In the genomic region with DNA sequence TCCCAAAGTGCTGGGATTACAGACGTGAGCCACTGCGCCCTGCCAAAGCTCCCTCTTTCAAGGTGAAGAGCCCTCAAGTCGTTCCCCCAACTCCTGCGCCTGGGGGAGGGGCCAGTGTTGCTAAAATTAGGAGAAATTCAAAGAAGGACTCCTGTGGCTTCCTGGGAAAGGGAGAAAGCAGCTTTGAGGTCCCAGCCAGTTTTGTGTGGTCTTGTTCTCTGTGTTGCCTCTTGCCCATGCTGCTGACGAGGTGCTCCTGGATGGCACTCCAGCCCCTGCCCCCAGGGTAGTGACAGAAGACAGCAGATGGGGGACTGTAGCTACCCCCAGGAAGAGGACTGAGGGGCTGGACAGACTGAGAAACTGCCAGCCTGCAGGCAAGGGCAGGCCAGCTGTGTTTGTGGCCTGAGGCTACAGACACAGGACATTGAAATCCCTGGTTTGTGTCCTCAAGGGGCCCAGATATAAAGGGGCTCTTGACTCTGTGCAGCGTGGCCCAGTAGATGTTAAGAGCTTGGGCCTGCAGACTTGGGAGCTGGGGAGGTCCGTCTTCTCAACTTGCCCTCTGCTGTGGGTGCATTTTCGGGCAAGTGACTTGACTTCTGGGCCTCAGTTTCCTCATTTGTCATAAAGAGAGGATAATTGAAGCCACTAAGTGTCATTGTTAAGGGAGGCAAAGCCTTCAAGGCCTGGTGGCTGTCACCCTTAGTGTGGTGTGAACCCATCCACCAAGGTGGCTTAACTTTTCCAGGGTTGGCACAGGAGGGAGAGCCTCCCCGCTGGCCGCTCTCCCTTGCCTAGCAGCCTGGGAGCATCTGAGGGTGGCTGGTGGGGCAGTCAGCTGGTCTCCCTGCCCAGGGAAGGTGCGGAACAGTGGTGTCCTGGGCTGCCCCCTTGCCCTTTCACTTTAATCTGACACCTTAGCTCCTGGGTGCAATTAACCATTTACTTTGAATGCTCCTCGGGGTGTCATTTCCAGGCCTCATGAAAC, we compare ENCODE assay signal across 8 cellular contexts. TPM values are rescaled to one million over a fixed set of nuclear protein-coding genes. Genes with fewer than 3 reads are reported as not detected.
DNase-seq lines count a peak whose midpoint lies in the region; TF ChIP-seq lines count a peak whose summit lies in the region.

No MANE protein-coding gene starts in this region.

- CTCF ChIA-PET in mammary epithelial cell (lab: Charles Lee; ENCODE audit: low non-redundant PET): no interaction called here

- peaks cover 42% of the 10 kb centered on the region for H3K79me2 ChIP-seq in mammary epithelial cell (ENCODE audit: insufficient read depth, low read length)
- peaks cover 43% of the 10 kb centered on the region for H3K79me2 ChIP-seq in osteoblast (ENCODE audit: insufficient read depth, low read length)

- dilution Hi-C loops in mammary epithelial cell (cut with HindIII; ENCODE audit: low sequenced_read_pairs): no loop called here

- DNase-seq in ELF-1 (ENCODE audit: low read depth, low spot score): peak; percentile 69
- peak; percentile 14 to 27 for DNase-seq in Kasumi-1 (lab: John Stamatoyannopoulos, UW)
- DNase-seq in mammary epithelial cell: no peak
- DNase-seq in osteoblast (ENCODE audit: insufficient read length, low spot score, missing footprints): peak; percentile 67
- no peak for DNase-seq in GM20000 (ENCODE audit: low spot score)
- no peak for DNase-seq in DMS79 treated with DMSO at 0.1 percent for 48 hours (lab: John Stamatoyannopoulos, UW)
- no peak for DNase-seq in kidney glomerular epithelial cell (lab: John Stamatoyannopoulos, UW)
- DNase-seq in GM10266 (ENCODE audit: extremely low spot score): no peak

- 78% methylated on average over 12 of the region's 12 CpGs for WGBS in mammary epithelial cell (ENCODE audit: low coverage, missing lambda C conversion rate)

- H3K36me3 ChIP-seq in mammary epithelial cell (ENCODE audit: insufficient read depth, low read length) (peaks cover 2% of the 10 kb centered on the region), osteoblast (ENCODE audit: insufficient read depth, low read length) (peaks cover 10% of the 10 kb centered on the region)

- H3K9ac ChIP-seq in mammary epithelial cell (ENCODE audit: insufficient read depth, low read length): peak overlapping the region; percentile 26

- no TSS peak for BruUV-seq in mammary epithelial cell (replicated peaks; lab: Mats Ljungman, UMichigan)

- intact Hi-C loops in mammary epithelial cell (cut with micrococcal nuclease): no loop called here

- no peaks in the 10 kb centered on the region for H4K20me1 ChIP-seq in mammary epithelial cell (ENCODE audit: insufficient read depth, low read length)
- peaks cover 2% of the 10 kb centered on the region for H4K20me1 ChIP-seq in osteoblast (ENCODE audit: insufficient read depth, low read length)

- H3K4me2 ChIP-seq in mammary epithelial cell (ENCODE audit: insufficient read depth, low read depth, low read length): no peak overlapping the region
- no peak overlapping the region for H3K4me2 ChIP-seq in osteoblast (ENCODE audit: insufficient read depth, low read length)

- TF ChIP-seq CTCF in mammary epithelial cell (conservative IDR thresholded peaks at IDR 0.05 in 1 of 2, IDR thresholded peaks at IDR 0.05 in 1 of 2; ENCODE audit: extremely low read depth in 1 of 2, insufficient read depth in 1 of 2, low read depth in 1 of 2, low read length in 2 of 2) (no peak), osteoblast (IDR thresholded peaks at IDR 0.05; ENCODE audit: extremely low read depth, low read depth, low read length) (no peak), GM20000 (IDR thresholded peaks at IDR 0.05; ENCODE audit: extremely low read depth, missing control alignments) (no peak), GM10266 (IDR thresholded peaks at IDR 0.05; ENCODE audit: control insufficient read depth, insufficient read depth, low read depth, missing control alignments) (no peak)

- H3K4me1 ChIP-seq in mammary epithelial cell (ENCODE audit: insufficient read depth, low read length): peaks cover 31% of the 10 kb centered on the region
- H3K4me1 ChIP-seq in osteoblast (ENCODE audit: insufficient read depth, low read length): peaks cover 27% of the 10 kb centered on the region

- H2AFZ ChIP-seq in mammary epithelial cell (ENCODE audit: low read depth, low read length): no peak overlapping the region
- no peak overlapping the region for H2AFZ ChIP-seq in osteoblast (ENCODE audit: low read length)

- in situ Hi-C loops in mammary epithelial cell (cut with MboI; ENCODE audit: low sequenced_read_pairs in 2 of 2): no loop called here

- H3K27ac ChIP-seq in mammary epithelial cell (ENCODE audit: insufficient read depth, low read depth, low read length) (no peak overlapping the region), osteoblast (ENCODE audit: low read depth, low read length) (peak overlapping the region; percentile 76)

- H3K9me3 ChIP-seq in mammary epithelial cell (replicated peaks; ENCODE audit: insufficient read depth, low read length): no peaks in the 10 kb centered on the region
- H3K9me3 ChIP-seq in osteoblast (ENCODE audit: low read depth, low read length): no peaks in the 10 kb centered on the region

- H3K27me3 ChIP-seq in mammary epithelial cell (ENCODE audit: insufficient read depth, low read length) (no peaks in the 10 kb centered on the region), osteoblast (ENCODE audit: insufficient read depth, low read length) (no peaks in the 10 kb centered on the region)

- H3K4me3 ChIP-seq in mammary epithelial cell (replicated peaks in 1 of 3; ENCODE audit: insufficient read depth in 1 of 3, low read depth in 2 of 3, low read length in 3 of 3) (no peak overlapping the region), osteoblast (ENCODE audit: insufficient read depth, low read length) (no peak overlapping the region)

RNA-seq across cellular contexts. Expression of gene UBALD2, which starts 4.1 kb away (rescaled TPM):
- 10 to 100 TPM in 1 of 2 donors, 1 to 10 TPM in 1; 5.7 to 54.7 TPM for total RNA-seq in mammary epithelial cell
- 15.3 TPM for polyA plus RNA-seq in mammary epithelial cell
- 9.2 TPM for polyA minus RNA-seq in mammary epithelial cell
- 3.8 and 5.1 TPM in 2 replicates for total RNA-seq in osteoblast

RNA-seq across cellular contexts. Expression of gene RNF157, which starts 29.0 kb away (rescaled TPM):
- total RNA-seq in mammary epithelial cell (not detected), osteoblast (0.29 and 0.36 TPM in 2 replicates)
- polyA plus RNA-seq in mammary epithelial cell: 0.07 TPM
- polyA minus RNA-seq in mammary epithelial cell: not detected

RNA-seq across cellular contexts. Expression of gene QRICH2, which starts 38.8 kb away (rescaled TPM):
- total RNA-seq in mammary epithelial cell (1 to 10 TPM; 3.7 to 3.9 TPM), osteoblast (2.9 and 3.6 TPM in 2 replicates)
- polyA plus RNA-seq in mammary epithelial cell: 1.3 TPM
- 1.3 TPM for polyA minus RNA-seq in mammary epithelial cell

Comparison
In these comparisons a context has a peak if more than half of its experiments do, and no peak if none do; other contexts are left out.
1. DNase-seq: peak in ELF-1 (single experiment), Kasumi-1 (2 of 2) and osteoblast (single experiment); none in mammary epithelial cell (single experiment), GM20000 (single experiment), DMS79 treated with DMSO at 0.1 percent for 48 hours (single experiment), kidney glomerular epithelial cell (single experiment) and GM10266 (single experiment).